12 cellular contexts compared by ENCODE assay signal in the genomic region with DNA sequence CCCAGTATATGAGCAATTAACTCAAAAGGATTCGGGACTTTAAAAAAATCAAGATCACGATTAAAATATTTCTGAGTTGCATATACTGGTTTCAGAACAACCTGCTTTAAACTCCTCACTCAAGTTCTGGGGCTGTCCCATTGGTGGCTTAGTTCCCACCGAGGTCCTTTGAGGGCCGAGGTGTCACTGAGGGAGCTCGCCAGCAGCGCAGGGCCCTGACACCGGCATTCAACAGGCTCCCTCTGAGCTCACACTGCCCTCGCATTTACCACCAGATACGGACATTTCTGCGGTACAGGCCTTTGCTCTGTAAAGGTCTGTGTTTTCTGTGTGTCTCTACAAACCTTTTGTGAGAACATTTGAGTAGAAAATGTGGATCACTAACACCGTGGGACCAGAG. TPM values are rescaled to one million over a fixed set of nuclear protein-coding genes. Genes with fewer than 3 reads are reported as not detected.
"Had no signal": no experiment of that assay in that cellular context is flagged by ENCODE, and none has a peak within 500 bp of the region (broad histone marks: within the 10 kb centered on the region; RNA-seq: fewer than 3 reads in every experiment).

No MANE protein-coding gene starts in this region.

- H3K27ac Mint-ChIP-seq: stimulated activated effector memory CD8-positive, alpha-beta T cell treated with anti-CD3 and anti-CD28 coated beads, Interleukin-12 subunit alpha, Interleukin-12 subunit beta, amount 100 ng/mL, for 72 hours; T-helper 2 cell treated with Interferon-gamma antibody and Interleukin-4, amounts not matched to agents 5 μg/mL and 100 μg/mL, for 36 hours had no signal

- H3K27ac ChIP-seq: esophagus squamous epithelium, left lung had no signal

- H3K27me3 ChIP-seq: ascending aorta, esophagus squamous epithelium, left lung, pancreas had no signal

- H3K36me3 ChIP-seq: ascending aorta, esophagus squamous epithelium, pancreas had no signal

- FAIRE-seq: bronchial epithelial cell, islet of Langerhans, pancreas, small intestine had no signal

- H3K36me3 Mint-ChIP-seq: stimulated activated effector memory CD8-positive, alpha-beta T cell treated with anti-CD3 and anti-CD28 coated beads, Interleukin-12 subunit alpha, Interleukin-12 subunit beta, amount 100 ng/mL, for 72 hours had no signal

- H3K4me3 ChIP-seq: ascending aorta, esophagus squamous epithelium, left lung, pancreas had no signal

- H3K4me3 Mint-ChIP-seq: stimulated activated effector memory CD8-positive, alpha-beta T cell treated with anti-CD3 and anti-CD28 coated beads, Interleukin-12 subunit alpha, Interleukin-12 subunit beta, amount 100 ng/mL, for 72 hours; T-helper 2 cell treated with Interferon-gamma antibody and Interleukin-4, amounts not matched to agents 5 μg/mL and 100 μg/mL, for 36 hours had no signal

- H3K9me3 Mint-ChIP-seq: stimulated activated effector memory CD8-positive, alpha-beta T cell treated with anti-CD3 and anti-CD28 coated beads, Interleukin-12 subunit alpha, Interleukin-12 subunit beta, amount 100 ng/mL, for 72 hours; T-helper 2 cell treated with Interferon-gamma antibody and Interleukin-4, amounts not matched to agents 5 μg/mL and 100 μg/mL, for 36 hours had no signal

- H3K9me3 ChIP-seq: ascending aorta, esophagus squamous epithelium, left lung, pancreas had no signal

RNA-seq across cellular contexts. Expression of gene BNIP5, which starts 24.4 kb away (rescaled TPM):
- total RNA-seq: ascending aorta, bronchial epithelial cell, esophagus squamous epithelium, mesenteric fat pad, subcutaneous adipose tissue had no signal
- polyA plus RNA-seq: neural cell had no signal

RNA-seq across cellular contexts. Expression of gene ETV7, which starts 26.4 kb away (rescaled TPM):
- total RNA-seq: ascending aorta, bronchial epithelial cell had no signal
- polyA plus RNA-seq: neural cell had no signal
